Comparison of ENCODE assay signal across 10 cellular contexts in the genomic region with DNA sequence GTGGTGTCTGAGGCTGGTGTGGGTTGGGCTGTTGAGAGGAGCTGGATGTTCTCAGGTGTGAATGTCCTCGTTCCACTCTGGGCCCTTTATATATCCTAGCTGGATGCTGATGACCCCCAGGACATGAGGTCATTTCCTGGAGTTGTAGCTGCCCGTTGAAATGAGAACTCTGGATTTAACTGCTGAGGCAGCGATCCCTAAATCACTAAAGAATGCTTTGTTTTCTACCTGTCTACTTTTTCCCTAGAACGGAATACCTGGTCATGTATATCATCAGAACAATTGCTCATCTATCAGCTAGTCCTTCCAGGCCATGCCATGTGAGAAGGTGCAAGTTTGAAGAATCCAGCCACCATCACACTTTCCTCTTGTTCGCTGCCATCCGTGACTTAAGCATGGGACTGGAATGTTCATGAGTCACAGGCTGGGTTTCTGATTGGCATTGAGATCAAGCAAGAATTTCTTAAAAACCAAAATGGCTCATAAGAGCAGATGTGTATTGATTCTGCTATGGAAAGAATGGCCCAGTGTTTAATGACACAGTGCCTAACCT. TPM values are rescaled to one million over a fixed set of nuclear protein-coding genes. Genes with fewer than 3 reads are reported as not detected.
DNase-seq lines count a peak whose midpoint lies in the region; ATAC-seq, FAIRE-seq and TF ChIP-seq lines count a peak whose summit lies in the region.
"Had no signal": no experiment of that assay in that cellular context is flagged by ENCODE, and none has a peak within 500 bp of the region (broad histone marks: within the 10 kb centered on the region; RNA-seq: fewer than 3 reads in every experiment).

A gene with protein sequence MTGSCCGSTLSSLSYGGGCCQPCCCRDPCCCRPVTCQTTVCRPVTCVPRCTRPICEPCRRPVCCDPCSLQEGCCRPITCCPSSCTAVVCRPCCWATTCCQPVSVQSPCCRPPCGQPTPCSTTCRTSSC (minus strand): TSS at position 63 of the 553 bp plus-strand sequence. CDS start 64 bp downstream, outside the sequence.

- H3K4me1 ChIP-seq in smooth muscle cell (ENCODE audit: low read depth) (peaks cover 6% of the 10 kb centered on the region), pancreas (no peaks in the 10 kb centered on the region)
- H3K4me1 ChIP-seq: heart left ventricle had no signal

- H3F3A ChIP-seq in smooth muscle cell (ENCODE audit: low read depth) = peaks cover 3% of the 10 kb centered on the region

- intact Hi-C loops in pancreas (cut with DNase I) = no loop called here

- no peaks in the 10 kb centered on the region for H3K79me2 ChIP-seq in smooth muscle cell (ENCODE audit: low read depth)

- H3K9ac ChIP-seq in SK-N-MC (ENCODE audit: insufficient read length) (peak within 1 kb of the TSS; percentile 25), smooth muscle cell (ENCODE audit: low read depth) (peak within 1 kb of the TSS; percentile 61)

- ATAC-seq in GM19395 (IDR thresholded peaks at IDR 0.05; ENCODE audit: unreplicated experiment) = no peak
- no peak for ATAC-seq in pancreas
- no peak for ATAC-seq in HG03439 (IDR thresholded peaks at IDR 0.05; ENCODE audit: unreplicated experiment)
- ATAC-seq: heart left ventricle had no signal

- peak; percentile 45 for DNase-seq in H54 (ENCODE audit: insufficient read length, low spot score)
- no peak for DNase-seq in SK-N-MC (ENCODE audit: low read depth, low spot score)
- DNase-seq in fibroblast of the aortic adventitia (ENCODE audit: low read depth) = peak; percentile 88
- DNase-seq in smooth muscle cell (lab: John Stamatoyannopoulos, UW; ENCODE audit: unreplicated experiment) = no peak
- no peak for DNase-seq in pancreas
- DNase-seq in SHP77 treated with DMSO at 0.1 percent for 48 hours (lab: John Stamatoyannopoulos, UW) = no peak
- DNase-seq: heart left ventricle had no signal

- TF ChIP-seq POLR2A in H54 (IDR thresholded peaks at IDR 0.05; ENCODE audit: low read depth, low read length) = no peak

- H3K4me2 ChIP-seq in smooth muscle cell = peak within 1 kb of the TSS; percentile 60

- no peak for TF ChIP-seq CTCF in fibroblast of the aortic adventitia (IDR thresholded peaks at IDR 0.05; ENCODE audit: insufficient read depth, low read length)
- no peak for TF ChIP-seq CTCF in smooth muscle cell (IDR thresholded peaks at IDR 0.05; ENCODE audit: borderline replicate concordance, insufficient read depth, poor library complexity, severe bottlenecking)
- no peak for TF ChIP-seq CTCF in pancreas (IDR thresholded peaks at IDR 0.05)

- H3K27me3 ChIP-seq in smooth muscle cell (ENCODE audit: low read depth) = no peaks in the 10 kb centered on the region
- H3K27me3 ChIP-seq in pancreas = peaks cover 0 to 10% (median 3%) of the 10 kb centered on the region in 4 donors

- H3K9me3 ChIP-seq in SK-N-MC (ENCODE audit: low read depth, low read length) (no peaks in the 10 kb centered on the region), smooth muscle cell (replicated peaks; ENCODE audit: low read depth) (no peaks in the 10 kb centered on the region), pancreas (no peaks in the 10 kb centered on the region)

- H3K27ac ChIP-seq in SK-N-MC = no peak within 1 kb of the TSS
- peak within 1 kb of the TSS; percentile 89 for H3K27ac ChIP-seq in smooth muscle cell (ENCODE audit: low read depth)
- no peak within 1 kb of the TSS for H3K27ac ChIP-seq in pancreas
- H3K27ac ChIP-seq: heart left ventricle had no signal

- no peak within 1 kb of the TSS for H2AFZ ChIP-seq in smooth muscle cell (ENCODE audit: low read depth)

- H3K36me3 ChIP-seq in SK-N-MC (ENCODE audit: insufficient read depth, low read length) = no peaks in the 10 kb centered on the region
- H3K36me3 ChIP-seq in smooth muscle cell (ENCODE audit: low read depth) = no peaks in the 10 kb centered on the region
- no peaks in the 10 kb centered on the region for H3K36me3 ChIP-seq in pancreas
- H3K36me3 ChIP-seq: heart left ventricle had no signal

- 30% methylated on average over 6 of the region's 6 CpGs for WGBS in smooth muscle cell (ENCODE audit: low lambda C conversion rate)
- WGBS in pancreas, 2 donors = 52 to 54% methylated on average over 6 of the region's 6 CpGs

- FAIRE-seq in H54 (lab: Jason Lieb, UNC) (peak; percentile 90), pancreas (lab: Jason Lieb, UNC) (no peak)

- H4K20me1 ChIP-seq in smooth muscle cell (ENCODE audit: low read depth) = no peaks in the 10 kb centered on the region

- H3K4me3 ChIP-seq in SK-N-MC (no peak within 1 kb of the TSS), fibroblast of the aortic adventitia (ENCODE audit: low read depth, low read length) (no peak within 1 kb of the TSS), smooth muscle cell (no peak within 1 kb of the TSS), pancreas (no peak within 1 kb of the TSS)
- H3K4me3 ChIP-seq: heart left ventricle had no signal

RNA-seq across cellular contexts. Expression of the gene that starts here (rescaled TPM):
- not detected in 2 replicates for total RNA-seq in fibroblast of the aortic adventitia (ENCODE audit: low replicate concordance)
- 3.5 and 17.3 TPM in 2 replicates for total RNA-seq in smooth muscle cell
- 21.0 and 71.9 TPM in 2 replicates for polyA plus RNA-seq in smooth muscle cell
- not detected for total RNA-seq in pancreas
- not detected for polyA plus RNA-seq in pancreas
- total RNA-seq: heart left ventricle, subcutaneous adipose tissue had no signal
- polyA plus RNA-seq: heart left ventricle had no signal

Comparison
In these comparisons a context has a peak if more than half of its experiments do, and no peak if none do; other contexts are left out.
1. RNA of the gene that starts here (polyA plus RNA-seq): 21.0 to 71.9 TPM in smooth muscle cell; not detected in pancreas; every median in the first group is over 10 times any median in the second.
2. Peak in DNase-seq in fibroblast of the aortic adventitia; RNA of the gene not detected or under 1 TPM.